Comparison of ENCODE assay signal across 18 cellular contexts in genomic region chr4:30744386-30744785, GRCh38. TPM values are rescaled to one million over a fixed set of nuclear protein-coding genes. Genes with fewer than 3 reads are reported as not detected.
"Had no signal": no experiment of that assay in that cellular context is flagged by ENCODE, and none has a peak within 500 bp of the region (broad histone marks: within the 10 kb centered on the region; RNA-seq: fewer than 3 reads in every experiment).

No MANE protein-coding gene starts in this region.

- DNase-seq: activated CD4-positive, alpha-beta memory T cell treated with anti-CD3 and anti-CD28 coated beads, Interleukin-2, amount 10 ng/mL, durations not matched to agents 7 days and 5 days; activated CD4-positive, alpha-beta T cell treated with anti-CD3 and anti-CD28 coated beads for 36 hours; activated effector memory CD4-positive, alpha-beta T cell treated with Interleukin-2 at 50 U/mL for 16 hours; activated T-cell treated with anti-CD3 and anti-CD28 coated beads, Interleukin-2, amount 50 U/mL, for 4 hours; cerebellar nuclear complex; effector memory CD8-positive, alpha-beta T cell; hippocampal formation; kidney; nephron progenitor cell; occipital lobe; right lobe of liver; stimulated activated naive CD8-positive, alpha-beta T cell treated with anti-CD3 and anti-CD28 coated beads, Interleukin-15, Interleukin-2, amounts not matched to agents 100 U/mL and 50 U/mL, for 24 hours; upper lobe of left lung had no signal

- H3K9me3 ChIP-seq: right lobe of liver, upper lobe of left lung had no signal

- H3K27me3 Mint-ChIP-seq: activated CD4-positive, alpha-beta memory T cell treated with anti-CD3 and anti-CD28 coated beads, Interleukin-2, amount 10 ng/mL, durations not matched to agents 7 days and 5 days; activated CD4-positive, alpha-beta T cell treated with anti-CD3 and anti-CD28 coated beads for 36 hours; activated naive CD4-positive, alpha-beta T cell treated with anti-CD3 and anti-CD28 coated beads, Interleukin-2, amount 50 U/mL, for 24 hours; brain; dendritic cell treated with granulocyte-macrophage colony-stimulating factor and Interleukin-4, amounts not matched to agents 40 ng/mL and 50 ng/mL, for 4 days; effector memory CD8-positive, alpha-beta T cell; progenitor cell of endocrine pancreas had no signal

- H3K27ac Mint-ChIP-seq: activated CD4-positive, alpha-beta memory T cell treated with anti-CD3 and anti-CD28 coated beads, Interleukin-2, amount 10 ng/mL, durations not matched to agents 7 days and 5 days; activated CD4-positive, alpha-beta T cell treated with anti-CD3 and anti-CD28 coated beads for 36 hours; activated naive CD4-positive, alpha-beta T cell treated with anti-CD3 and anti-CD28 coated beads, Interleukin-2, amount 50 U/mL, for 24 hours; brain; dendritic cell treated with granulocyte-macrophage colony-stimulating factor and Interleukin-4, amounts not matched to agents 40 ng/mL and 50 ng/mL, for 4 days; effector memory CD8-positive, alpha-beta T cell; nephron progenitor cell; progenitor cell of endocrine pancreas; T-helper 1 cell treated with Interleukin-12 subunit alpha and Interleukin-12 subunit beta and Interleukin-4 antibody, amounts not matched to agents 30 μg/mL and 1 μg/mL, for 36 hours had no signal

- H3K36me3 ChIP-seq: right lobe of liver, upper lobe of left lung had no signal

- H3K36me3 Mint-ChIP-seq: activated naive CD4-positive, alpha-beta T cell treated with anti-CD3 and anti-CD28 coated beads, Interleukin-2, amount 50 U/mL, for 24 hours had no signal

- ATAC-seq: activated CD4-positive, alpha-beta T cell treated with anti-CD3 and anti-CD28 coated beads for 36 hours; activated T-cell treated with anti-CD3 and anti-CD28 coated beads, Interleukin-2, amount 50 U/mL, for 4 hours; effector memory CD8-positive, alpha-beta T cell; right lobe of liver; stimulated activated naive CD8-positive, alpha-beta T cell treated with anti-CD3 and anti-CD28 coated beads, Interleukin-15, Interleukin-2, amounts not matched to agents 100 U/mL and 50 U/mL, for 24 hours had no signal

- H3K4me3 Mint-ChIP-seq: activated CD4-positive, alpha-beta memory T cell treated with anti-CD3 and anti-CD28 coated beads, Interleukin-2, amount 10 ng/mL, durations not matched to agents 7 days and 5 days; activated CD4-positive, alpha-beta T cell treated with anti-CD3 and anti-CD28 coated beads for 36 hours; activated naive CD4-positive, alpha-beta T cell treated with anti-CD3 and anti-CD28 coated beads, Interleukin-2, amount 50 U/mL, for 24 hours; activated T-cell treated with anti-CD3 and anti-CD28 coated beads, Interleukin-2, amount 50 U/mL, for 4 hours; brain; dendritic cell treated with granulocyte-macrophage colony-stimulating factor and Interleukin-4, amounts not matched to agents 40 ng/mL and 50 ng/mL, for 4 days; effector memory CD8-positive, alpha-beta T cell; nephron progenitor cell; T-helper 1 cell treated with Interleukin-12 subunit alpha and Interleukin-12 subunit beta and Interleukin-4 antibody, amounts not matched to agents 30 μg/mL and 1 μg/mL, for 36 hours had no signal

- H3K9me3 Mint-ChIP-seq: activated CD4-positive, alpha-beta memory T cell treated with anti-CD3 and anti-CD28 coated beads, Interleukin-2, amount 10 ng/mL, durations not matched to agents 7 days and 5 days; brain; dendritic cell treated with granulocyte-macrophage colony-stimulating factor and Interleukin-4, amounts not matched to agents 40 ng/mL and 50 ng/mL, for 4 days; nephron progenitor cell; T-helper 1 cell treated with Interleukin-12 subunit alpha and Interleukin-12 subunit beta and Interleukin-4 antibody, amounts not matched to agents 30 μg/mL and 1 μg/mL, for 36 hours had no signal

- H3K4me1 ChIP-seq: right lobe of liver, upper lobe of left lung had no signal

- H3K4me1 Mint-ChIP-seq: activated CD4-positive, alpha-beta memory T cell treated with anti-CD3 and anti-CD28 coated beads, Interleukin-2, amount 10 ng/mL, durations not matched to agents 7 days and 5 days; activated CD4-positive, alpha-beta T cell treated with anti-CD3 and anti-CD28 coated beads for 36 hours; activated naive CD4-positive, alpha-beta T cell treated with anti-CD3 and anti-CD28 coated beads, Interleukin-2, amount 50 U/mL, for 24 hours; nephron progenitor cell had no signal

- H3K27ac ChIP-seq: right lobe of liver, upper lobe of left lung had no signal

- H3K4me3 ChIP-seq: right lobe of liver, upper lobe of left lung had no signal

- H3K27me3 ChIP-seq: right lobe of liver, upper lobe of left lung had no signal

RNA-seq across cellular contexts. Expression of gene PCDH7, which starts 24.2 kb away (rescaled TPM):
- total RNA-seq: activated CD4-positive, alpha-beta memory T cell treated with anti-CD3 and anti-CD28 coated beads, Interleukin-2, amount 10 ng/mL, durations not matched to agents 7 days and 5 days; activated CD4-positive, alpha-beta T cell treated with anti-CD3 and anti-CD28 coated beads for 36 hours had no signal
